Comparison of ENCODE assay signal across 8 cellular contexts in the genomic region with DNA sequence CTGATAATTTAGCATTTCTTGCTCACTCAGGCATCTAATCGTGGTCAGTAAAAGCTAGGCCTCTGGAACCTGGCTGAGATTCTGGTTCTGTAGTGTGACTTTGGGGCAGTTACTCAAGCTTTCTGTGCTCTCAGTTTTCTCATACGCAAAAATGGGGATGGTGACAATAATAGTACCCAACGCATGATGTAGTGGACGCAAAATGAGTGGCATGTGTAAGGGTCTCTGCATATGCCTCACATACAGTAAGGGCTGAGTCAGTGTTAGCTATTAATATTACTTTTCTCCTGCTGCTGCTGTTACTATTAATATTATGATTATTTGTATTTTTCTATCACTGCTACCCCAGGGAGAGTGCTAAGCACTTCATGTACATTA. TPM values are rescaled to one million over a fixed set of nuclear protein-coding genes. Genes with fewer than 3 reads are reported as not detected.
A peak's percentile ranks its signal among the peaks of the same experiment; 100 is the strongest.
DNase-seq lines count a peak whose midpoint lies in the region; ATAC-seq and TF ChIP-seq lines count a peak whose summit lies in the region.

No MANE protein-coding gene starts in this region.

- no peaks in the 10 kb centered on the region for H3K27me3 ChIP-seq in right atrium auricular region
- H3K27me3 ChIP-seq in mesenchymal stem cell (ENCODE audit: control insufficient read depth in 1 of 2, insufficient read depth in 1 of 2, low read length in 2 of 2), result no peaks in the 10 kb centered on the region

- no peak overlapping the region for H3K23ac ChIP-seq in mesenchymal stem cell (ENCODE audit: low read length in 2 of 2)

- H4K8ac ChIP-seq in mesenchymal stem cell (ENCODE audit: low read length), result no peak overlapping the region

- intact Hi-C loops in Right ventricle myocardium superior (cut with DNase I), result no loop called here

- peak overlapping the region; percentile 45 to 70 for H3K4me3 ChIP-seq in right atrium auricular region
- H3K4me3 ChIP-seq in astrocyte of the cerebellum (ENCODE audit: low read depth, low read length), result peak overlapping the region; percentile 84
- H3K4me3 ChIP-seq in mesenchymal stem cell (ENCODE audit: insufficient read depth in 1 of 2, low read depth in 1 of 2, low read length in 2 of 2), result peak overlapping the region in 1 of 2 experiments; percentile 92

- H2BK120ac ChIP-seq in mesenchymal stem cell (ENCODE audit: low read depth, low read length), result no peak overlapping the region

- DNase-seq in right atrium auricular region (ENCODE audit: low spot score) (no peak), Right ventricle myocardium superior (no peak), astrocyte of the cerebellum (ENCODE audit: low read depth) (no peak), mesenchymal stem cell (peak; percentile 11), NCI-H2029 (lab: John Stamatoyannopoulos, UW) (no peak), cortex of kidney (lab: John Stamatoyannopoulos, UW) (no peak), NCI-H146 (lab: John Stamatoyannopoulos, UW) (no peak), D341Med (ENCODE audit: low spot score) (no peak)

- no peak overlapping the region for H3K14ac ChIP-seq in mesenchymal stem cell (ENCODE audit: low read length in 2 of 2)

- H3K18ac ChIP-seq in mesenchymal stem cell (ENCODE audit: low read depth in 1 of 2, low read length in 2 of 2), result no peak overlapping the region

- H3K9ac ChIP-seq in mesenchymal stem cell (ENCODE audit: low read length), result peak overlapping the region; percentile 94

- H2BK5ac ChIP-seq in mesenchymal stem cell (ENCODE audit: low read depth, low read length, poor library complexity, severe bottlenecking), result no peak overlapping the region

- TF ChIP-seq CTCF in right atrium auricular region (IDR thresholded peaks at IDR 0.05), result no peak
- TF ChIP-seq CTCF in astrocyte of the cerebellum (IDR thresholded peaks at IDR 0.05; ENCODE audit: low read depth, low read length, missing control alignments), result no peak

- no peak overlapping the region for H2BK12ac ChIP-seq in mesenchymal stem cell (ENCODE audit: low read length in 2 of 2)

- H3K4me2 ChIP-seq in mesenchymal stem cell (ENCODE audit: low read length, poor library complexity, severe bottlenecking), result peak overlapping the region; percentile 72

- no peak overlapping the region for H3K4ac ChIP-seq in mesenchymal stem cell (ENCODE audit: low read depth in 1 of 2, low read length in 2 of 2)

- H3K27ac ChIP-seq in right atrium auricular region (peak overlapping the region in 1 of 2 donors; percentile 46), mesenchymal stem cell (ENCODE audit: low read length, poor library complexity, severe bottlenecking) (peak overlapping the region; percentile 26)

- no peak overlapping the region for H2AK5ac ChIP-seq in mesenchymal stem cell (ENCODE audit: low read length, severe bottlenecking)

- H3K79me1 ChIP-seq in mesenchymal stem cell (replicated peaks; ENCODE audit: low read length, poor library complexity, severe bottlenecking), result peaks cover 26% of the 10 kb centered on the region

- WGBS in mesenchymal stem cell, result 0% methylated on average over 3 of the region's 4 CpGs

- no peak overlapping the region for H4K91ac ChIP-seq in mesenchymal stem cell (ENCODE audit: low read length)

- H3K36me3 ChIP-seq in right atrium auricular region, result no peaks in the 10 kb centered on the region
- peaks cover 0 to 3% of the 10 kb centered on the region in 2 experiments for H3K36me3 ChIP-seq in mesenchymal stem cell (ENCODE audit: control insufficient read depth in 1 of 2, insufficient read depth in 2 of 2, low read depth in 1 of 2, low read length in 2 of 2)

- in situ Hi-C loops in astrocyte of the cerebellum (cut with HindIII; ENCODE audit: low sequenced_read_pairs), result no loop called here

- peak overlapping the region; percentile 85 for H2AFZ ChIP-seq in mesenchymal stem cell (ENCODE audit: low read depth, low read length)

- peaks cover 4 to 14% of the 10 kb centered on the region in 2 donors for H3K9me3 ChIP-seq in right atrium auricular region
- H3K9me3 ChIP-seq in mesenchymal stem cell (ENCODE audit: control insufficient read depth, low read length), result peaks cover 5% of the 10 kb centered on the region

- H3K4me1 ChIP-seq in right atrium auricular region, result peaks cover 0 to 15% of the 10 kb centered on the region in 2 donors
- peaks cover 3% of the 10 kb centered on the region for H3K4me1 ChIP-seq in mesenchymal stem cell (ENCODE audit: control insufficient read depth, insufficient read depth, low read depth, low read length)

- H2BK15ac ChIP-seq in mesenchymal stem cell (ENCODE audit: low read depth, poor library complexity, severe bottlenecking), result no peak overlapping the region

- no peak for ATAC-seq in Right ventricle myocardium superior (ENCODE audit: poor library complexity)

RNA-seq across cellular contexts. Expression of a gene that starts 0.7 kb away (rescaled TPM):
- total RNA-seq in right atrium auricular region (under 1 TPM; 0.33 to 0.35 TPM), Right ventricle myocardium superior (0.46 TPM)
- 2.7 TPM for polyA plus RNA-seq in mesenchymal stem cell (2013, experiment 1 of 2)
- polyA plus RNA-seq in mesenchymal stem cell (2013, experiment 2 of 2), result 2.5 TPM

RNA-seq across cellular contexts. Expression of a gene that starts 17.5 kb away (rescaled TPM):
- total RNA-seq in right atrium auricular region (10 to 100 TPM; 20.7 to 40.6 TPM), Right ventricle myocardium superior (21.1 TPM)
- polyA plus RNA-seq in mesenchymal stem cell (2013, experiment 1 of 2), result 71.9 TPM
- polyA plus RNA-seq in mesenchymal stem cell (2013, experiment 2 of 2), result 74.0 TPM
